8 cellular contexts compared by ENCODE assay signal in the genomic region with DNA sequence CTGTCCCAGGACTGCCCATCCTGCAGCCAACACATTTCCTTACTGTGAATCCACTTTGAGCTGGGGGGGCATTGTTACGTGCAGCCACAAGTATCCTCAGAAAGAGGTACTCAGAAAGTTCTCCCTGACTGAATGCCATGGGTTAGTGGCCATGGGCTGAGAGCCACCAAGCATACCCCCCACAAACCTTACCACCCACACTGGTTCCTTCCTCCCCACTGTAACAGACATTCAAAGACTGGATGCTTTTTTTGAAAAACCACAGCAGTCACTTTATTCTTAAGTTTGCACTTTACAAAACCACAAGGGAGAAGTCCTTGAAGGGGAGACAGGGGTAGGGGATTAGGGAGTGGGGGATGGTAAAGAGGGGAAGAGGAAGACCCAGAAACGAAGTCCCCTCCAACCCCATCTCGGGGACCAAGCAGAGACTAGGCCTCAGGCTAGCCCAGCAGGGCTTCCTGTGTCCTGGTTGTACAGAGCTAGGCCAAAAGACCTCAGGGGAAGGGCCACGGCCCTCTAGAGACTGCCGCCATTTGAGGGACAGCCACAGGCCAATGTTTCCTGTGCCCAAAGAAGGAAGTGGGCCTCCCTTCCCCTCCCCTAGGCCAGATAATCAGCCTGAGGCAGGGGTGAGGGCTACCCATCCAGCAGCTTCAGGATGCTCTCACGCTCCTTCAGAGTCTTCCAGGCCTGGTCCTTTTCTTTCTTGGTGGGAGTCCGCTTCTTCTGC. TPM values are rescaled to one million over a fixed set of nuclear protein-coding genes. Genes with fewer than 3 reads are reported as not detected.
DNase-seq lines count a peak whose midpoint lies in the region; ATAC-seq and TF ChIP-seq lines count a peak whose summit lies in the region.

No MANE protein-coding gene starts in this region.

- H3K4me3 Mint-ChIP-seq in activated CD4-positive, alpha-beta T cell treated with anti-CD3 and anti-CD28 coated beads, Interleukin-2, amount 10 ng/mL, durations not matched to agents 7 days and 5 days = peak overlapping the region; percentile 35
- peak overlapping the region; percentile 32 for H3K4me3 Mint-ChIP-seq in activated B cell treated with CpG ODN at 0.5 μM for 24 hours

- peak; percentile 45 for DNase-seq in activated CD4-positive, alpha-beta T cell treated with anti-CD3 and anti-CD28 coated beads, Interleukin-2, amount 10 ng/mL, durations not matched to agents 7 days and 5 days
- DNase-seq in activated CD4-positive, alpha-beta T cell treated with anti-CD3 and anti-CD28 coated beads, Interleukin-2, amount 50 U/mL, for 4 hours = no peak
- peak; percentile 30 for DNase-seq in activated B cell treated with CpG ODN at 0.5 μM for 24 hours
- DNase-seq in left colon = peak in 1 of 2 donors; percentile 28
- no peak for DNase-seq in GM03348 (ENCODE audit: low spot score)
- DNase-seq in NCI-H446 treated with DMSO at 0.1 percent for 48 hours (lab: John Stamatoyannopoulos, UW) = no peak
- no peak for DNase-seq in SJCRH30

- POLR2A ChIA-PET in activated CD4-positive, alpha-beta T cell treated with anti-CD3 and anti-CD28 coated beads, Interleukin-2, amount 10 ng/mL, durations not matched to agents 7 days and 5 days (lab: Charles Lee) = no interaction called here
- POLR2A ChIA-PET in activated B cell treated with CpG ODN at 0.5 μM for 24 hours (lab: Charles Lee) = interaction anchor here (1.0 to 5.6 kb wide), 9 partner anchors 10 to 153 kb away, joined by 3 to 133 read pairs (median 6); partner anchors contain the start of genes ARPC4, BRPF1, CAMK1 and CRELD1

- no peak overlapping the region for H3K4me3 ChIP-seq in SJCRH30

- no peaks in the 10 kb centered on the region for H3K9me3 Mint-ChIP-seq in activated CD4-positive, alpha-beta T cell treated with anti-CD3 and anti-CD28 coated beads, Interleukin-2, amount 10 ng/mL, durations not matched to agents 7 days and 5 days
- no peaks in the 10 kb centered on the region for H3K9me3 Mint-ChIP-seq in activated B cell treated with CpG ODN at 0.5 μM for 24 hours

- peak; percentile 65 for ATAC-seq in HG03196 (IDR thresholded peaks at IDR 0.05; ENCODE audit: unreplicated experiment)
- peak; percentile 76 for ATAC-seq in activated B cell treated with CpG ODN at 0.5 μM for 24 hours (ENCODE audit: low read depth)
- ATAC-seq in left colon = peak; percentile 24

- peak overlapping the region; percentile 91 for H3K27ac Mint-ChIP-seq in activated CD4-positive, alpha-beta T cell treated with anti-CD3 and anti-CD28 coated beads, Interleukin-2, amount 10 ng/mL, durations not matched to agents 7 days and 5 days
- peak overlapping the region; percentile 88 for H3K27ac Mint-ChIP-seq in activated B cell treated with CpG ODN at 0.5 μM for 24 hours

- no peaks in the 10 kb centered on the region for H3K27me3 ChIP-seq in SJCRH30

- H3K4me1 ChIP-seq in SJCRH30 = no peaks in the 10 kb centered on the region

- H3K4me1 Mint-ChIP-seq in activated CD4-positive, alpha-beta T cell treated with anti-CD3 and anti-CD28 coated beads, Interleukin-2, amount 10 ng/mL, durations not matched to agents 7 days and 5 days = peaks cover 52% of the 10 kb centered on the region
- H3K4me1 Mint-ChIP-seq in activated B cell treated with CpG ODN at 0.5 μM for 24 hours = peaks cover 58% of the 10 kb centered on the region

- H3K27ac ChIP-seq in SJCRH30 = no peak overlapping the region

- CTCF ChIA-PET in activated CD4-positive, alpha-beta T cell treated with anti-CD3 and anti-CD28 coated beads, Interleukin-2, amount 10 ng/mL, durations not matched to agents 7 days and 5 days (lab: Charles Lee) = interaction anchor here (0.8 to 1.5 kb wide), 3 partner anchors 10 to 14 kb away, joined by 3 to 5 read pairs (median 4); partner anchors contain the start of genes ARPC4 and TADA3
- CTCF ChIA-PET in activated B cell treated with CpG ODN at 0.5 μM for 24 hours (lab: Charles Lee) = interaction anchor here (0.7 to 1.6 kb wide), 3 partner anchors 13 to 17 kb away, joined by 3 to 5 read pairs (median 4); partner anchors contain the start of gene TADA3

- H3K27me3 Mint-ChIP-seq in activated CD4-positive, alpha-beta T cell treated with anti-CD3 and anti-CD28 coated beads, Interleukin-2, amount 10 ng/mL, durations not matched to agents 7 days and 5 days = no peaks in the 10 kb centered on the region
- H3K27me3 Mint-ChIP-seq in activated B cell treated with CpG ODN at 0.5 μM for 24 hours = no peaks in the 10 kb centered on the region

- no peak for TF ChIP-seq CTCF in activated B cell treated with CpG ODN at 0.5 μM for 24 hours (IDR thresholded peaks at IDR 0.05)

- peaks cover 5% of the 10 kb centered on the region; the same call in 1 of the 2 replicates for H3K36me3 ChIP-seq in SJCRH30

- peaks cover 43% of the 10 kb centered on the region for H3K36me3 Mint-ChIP-seq in activated CD4-positive, alpha-beta T cell treated with anti-CD3 and anti-CD28 coated beads, Interleukin-2, amount 10 ng/mL, durations not matched to agents 7 days and 5 days (ENCODE audit: low read depth)
- H3K36me3 Mint-ChIP-seq in activated B cell treated with CpG ODN at 0.5 μM for 24 hours (ENCODE audit: low read depth) = peaks cover 21% of the 10 kb centered on the region

- intact Hi-C loops in activated B cell treated with CpG ODN at 0.5 μM for 24 hours (cut with micrococcal nuclease) = loop anchor here (1.0 to 2.0 kb wide), 3 partner anchors 12 to 30 kb away; partner anchors contain the start of gene TADA3
- intact Hi-C loops in left colon (cut with DNase I, micrococcal nuclease) = no loop called here

- no peaks in the 10 kb centered on the region for H3K9me3 ChIP-seq in SJCRH30 (replicated peaks)

RNA-seq across cellular contexts. Expression of gene CAMK1, which starts 10.1 kb away (rescaled TPM):
- 10 to 100 TPM; 18.8 to 19.0 TPM for total RNA-seq in activated CD4-positive, alpha-beta T cell treated with anti-CD3 and anti-CD28 coated beads, Interleukin-2, amount 10 ng/mL, durations not matched to agents 7 days and 5 days
- total RNA-seq in activated B cell treated with CpG ODN at 0.5 μM for 24 hours = 0.69 and 1.7 TPM in 2 replicates
- 10 to 100 TPM in 1 of 2 donors, 1 to 10 TPM in 1; 8.2 to 10.9 TPM for total RNA-seq in left colon
- total RNA-seq in SJCRH30 (2014; rRNA removed; shearing (Covaris generic)) = 5.8 TPM in 2 replicates

RNA-seq across cellular contexts. Expression of gene TADA3, which starts 12.4 kb away (rescaled TPM):
- total RNA-seq in activated CD4-positive, alpha-beta T cell treated with anti-CD3 and anti-CD28 coated beads, Interleukin-2, amount 10 ng/mL, durations not matched to agents 7 days and 5 days = 10 to 100 TPM; 77.6 to 82.3 TPM
- total RNA-seq in activated B cell treated with CpG ODN at 0.5 μM for 24 hours = 43.8 and 44.7 TPM in 2 replicates
- total RNA-seq in left colon = 10 to 100 TPM; 54.1 to 67.0 TPM
- total RNA-seq in SJCRH30 (2014; rRNA removed; shearing (Covaris generic)) = 58.5 and 59.3 TPM in 2 replicates

RNA-seq across cellular contexts. Expression of gene ARPC4, which starts 13.0 kb away (rescaled TPM):
- 100 to 1,000 TPM; 258 to 299 TPM for total RNA-seq in activated CD4-positive, alpha-beta T cell treated with anti-CD3 and anti-CD28 coated beads, Interleukin-2, amount 10 ng/mL, durations not matched to agents 7 days and 5 days
- 315 and 338 TPM in 2 replicates for total RNA-seq in activated B cell treated with CpG ODN at 0.5 μM for 24 hours
- total RNA-seq in left colon = 100 to 1,000 TPM; 215 to 222 TPM
- 87.4 and 96.9 TPM in 2 replicates for total RNA-seq in SJCRH30 (2014; rRNA removed; shearing (Covaris generic))

RNA-seq across cellular contexts. Expression of gene OGG1, which starts 30.1 kb away (rescaled TPM):
- 10 to 100 TPM; 42.3 to 47.9 TPM for total RNA-seq in activated CD4-positive, alpha-beta T cell treated with anti-CD3 and anti-CD28 coated beads, Interleukin-2, amount 10 ng/mL, durations not matched to agents 7 days and 5 days
- 43.5 and 60.7 TPM in 2 replicates for total RNA-seq in activated B cell treated with CpG ODN at 0.5 μM for 24 hours
- 10 to 100 TPM; 23.8 to 25.0 TPM for total RNA-seq in left colon
- 32.2 and 35.0 TPM in 2 replicates for total RNA-seq in SJCRH30 (2014; rRNA removed; shearing (Covaris generic))

RNA-seq across cellular contexts. Expression of gene TTLL3, which starts 30.2 kb away (rescaled TPM):
- 10 to 100 TPM; 51.1 to 55.3 TPM for total RNA-seq in activated CD4-positive, alpha-beta T cell treated with anti-CD3 and anti-CD28 coated beads, Interleukin-2, amount 10 ng/mL, durations not matched to agents 7 days and 5 days
- total RNA-seq in activated B cell treated with CpG ODN at 0.5 μM for 24 hours (51.4 and 61.9 TPM in 2 replicates), left colon (10 to 100 TPM; 40.2 to 47.1 TPM)
- total RNA-seq in SJCRH30 (2014; rRNA removed; shearing (Covaris generic)) = 7.0 and 14.9 TPM in 2 replicates

Comparison
In these comparisons a context has a peak if more than half of its experiments do, and no peak if none do; other contexts are left out.
1. DNase-seq: peak in activated CD4-positive, alpha-beta T cell treated with anti-CD3 and anti-CD28 coated beads, Interleukin-2, amount 10 ng/mL, durations not matched to agents 7 days and 5 days (single experiment) and activated B cell treated with CpG ODN at 0.5 μM for 24 hours (single experiment); none in activated CD4-positive, alpha-beta T cell treated with anti-CD3 and anti-CD28 coated beads, Interleukin-2, amount 50 U/mL, for 4 hours (0 of 2), GM03348 (single experiment), NCI-H446 treated with DMSO at 0.1 percent for 48 hours (single experiment) and SJCRH30 (0 of 2).
2. ATAC-seq: peak in every context shown above with its lines; median percentile 76 in activated B cell treated with CpG ODN at 0.5 μM for 24 hours; 65 in HG03196; 24 in left colon.